ENCODE assay signal across 8 cellular contexts in genomic region chr12:56116267-56117081, GRCh38. TPM values are rescaled to one million over a fixed set of nuclear protein-coding genes. Genes with fewer than 3 reads are reported as not detected.
DNase-seq lines count a peak whose midpoint lies in the region; ATAC-seq and TF ChIP-seq lines count a peak whose summit lies in the region.

TSS of gene RPL41 (plus strand) at chr12:56116633.

- peak within 1 kb of the TSS; percentile 32 for H3K18ac ChIP-seq in trophoblast cell (ENCODE audit: low read length)

- peak within 1 kb of the TSS; percentile 59 for H3K4me2 ChIP-seq in trophoblast cell (ENCODE audit: low read length)

- ATAC-seq in HG02642 (IDR thresholded peaks at IDR 0.05; ENCODE audit: poor library complexity, unreplicated experiment) = peak; percentile 47

- H3K14ac ChIP-seq in trophoblast cell (ENCODE audit: low read length) = peak within 1 kb of the TSS; percentile 48

- TF ChIP-seq POLR2A in tibial nerve (IDR thresholded peaks at IDR 0.05) = peak; percentile 95 to 97

- H2BK120ac ChIP-seq in trophoblast cell (ENCODE audit: insufficient read depth, low read length, poor library complexity) = peak within 1 kb of the TSS; percentile 58

- H3K27me3 ChIP-seq in GM06990 (replicated peaks; ENCODE audit: control insufficient read depth, insufficient read depth, low read length) (no peaks in the 10 kb centered on the region), cardiac muscle cell (no peaks in the 10 kb centered on the region), trophoblast cell (ENCODE audit: insufficient read depth, low read length) (no peaks in the 10 kb centered on the region), tibial nerve (no peaks in the 10 kb centered on the region)

- peak within 1 kb of the TSS; percentile 78 for H2BK5ac ChIP-seq in trophoblast cell (ENCODE audit: low read depth, low read length, poor library complexity)

- no peaks in the 10 kb centered on the region for H3K9me3 ChIP-seq in cardiac muscle cell (ENCODE audit: low read depth)
- no peaks in the 10 kb centered on the region for H3K9me3 ChIP-seq in trophoblast cell (ENCODE audit: insufficient read depth, low read depth, low read length)
- no peaks in the 10 kb centered on the region for H3K9me3 ChIP-seq in tibial nerve

- peak within 1 kb of the TSS; percentile 74 for H2AFZ ChIP-seq in trophoblast cell (ENCODE audit: insufficient read depth, low read length, poor library complexity)

- DNase-seq in GM06990 (ENCODE audit: extremely low read depth, insufficient read length) = peak; percentile 93
- DNase-seq in NCI-H1436 (lab: John Stamatoyannopoulos, UW) = peak; percentile 92
- DNase-seq in SW480 (ENCODE audit: low spot score) = peak; percentile 88
- DNase-seq in activated naive CD8-positive, alpha-beta T cell treated with anti-CD3 and anti-CD28 coated beads, Interleukin-2, amount 50 U/mL, for 16 hours (ENCODE audit: low read depth, low spot score) = peak; percentile 83
- peak; percentile 95 to 97 for DNase-seq in cardiac muscle cell (ENCODE audit: low read depth in 1 of 2, low spot score in 1 of 2)
- peak; percentile 94 to 99 for DNase-seq in trophoblast cell
- DNase-seq in tibial nerve (ENCODE audit: low spot score in 2 of 2) = peak; percentile 94 to 97

- H3K79me2 ChIP-seq in trophoblast cell (ENCODE audit: control insufficient read depth, insufficient read depth, low read length, poor library complexity) = peaks cover 8% of the 10 kb centered on the region

- peaks cover 12% of the 10 kb centered on the region for H3K79me1 ChIP-seq in trophoblast cell (ENCODE audit: low read length)

- peak within 1 kb of the TSS; percentile 68 for H3K4ac ChIP-seq in trophoblast cell (ENCODE audit: low read depth, low read length)

- H3K4me3 ChIP-seq in GM06990 (replicated peaks; ENCODE audit: low read depth, low read length) = peak within 1 kb of the TSS; percentile 85
- H3K4me3 ChIP-seq in cardiac muscle cell = peak within 1 kb of the TSS; percentile 93
- H3K4me3 ChIP-seq in trophoblast cell (ENCODE audit: low read depth, low read length) = peak within 1 kb of the TSS; percentile 77
- peak within 1 kb of the TSS; percentile 66 to 91 (median 79) for H3K4me3 ChIP-seq in tibial nerve

- no CpG with 5 or more reads among the region's 34 CpGs for WGBS in trophoblast cell (ENCODE audit: extremely low coverage, insufficient coverage, insufficient read length)
- WGBS in tibial nerve, 2 donors = 1% methylated on average over 34 of the region's 34 CpGs

- TF ChIP-seq CTCF in GM06990 (IDR thresholded peaks at IDR 0.05; ENCODE audit: insufficient read depth, low read length, poor library complexity, severe bottlenecking) (no peak), cardiac muscle cell (IDR thresholded peaks at IDR 0.05; ENCODE audit: low read depth, low read length) (no peak), tibial nerve (IDR thresholded peaks at IDR 0.05) (peak in 2 of 5 experiments; percentile 50 to 55)

- peak within 1 kb of the TSS; percentile 82 for H4K12ac ChIP-seq in trophoblast cell (ENCODE audit: low read depth, low read length)

- H4K8ac ChIP-seq in trophoblast cell (ENCODE audit: low read depth, low read length) = peak within 1 kb of the TSS; percentile 90

- H3K4me1 ChIP-seq in cardiac muscle cell (ENCODE audit: low read depth) (peaks cover 16% of the 10 kb centered on the region), trophoblast cell (ENCODE audit: control insufficient read depth in 1 of 2, insufficient read depth in 2 of 2, low read length in 2 of 2) (peaks cover 6 to 12% of the 10 kb centered on the region in 2 experiments), tibial nerve (peaks cover 0 to 30% (median 9%) of the 10 kb centered on the region in 4 donors)

- H2AK5ac ChIP-seq in trophoblast cell (ENCODE audit: low read length) = peak within 1 kb of the TSS; percentile 64

- H3K27ac ChIP-seq in cardiac muscle cell (peak within 1 kb of the TSS; percentile 96), trophoblast cell (ENCODE audit: low read depth, low read length) (peak within 1 kb of the TSS; percentile 71), tibial nerve (peak within 1 kb of the TSS; percentile 87 to 97 (median 94))

- peak within 1 kb of the TSS; percentile 76 for H4K91ac ChIP-seq in trophoblast cell (ENCODE audit: low read depth, low read length)

- H3K36me3 ChIP-seq in GM06990 (ENCODE audit: control insufficient read depth, insufficient read depth, low read length) (peaks cover 10% of the 10 kb centered on the region), cardiac muscle cell (peaks cover 14% of the 10 kb centered on the region), trophoblast cell (ENCODE audit: control insufficient read depth in 1 of 2, insufficient read depth in 2 of 2, low read length in 2 of 2) (peaks cover 18 to 25% of the 10 kb centered on the region in 2 experiments), tibial nerve (peaks cover 0 to 42% (median 7%) of the 10 kb centered on the region in 3 donors)

- H3K9ac ChIP-seq in trophoblast cell (ENCODE audit: low read length) = peak within 1 kb of the TSS; percentile 90

- TF ChIP-seq EP300 in tibial nerve (IDR thresholded peaks at IDR 0.05) = peak; percentile 79 to 100

- no peak within 1 kb of the TSS for H3K23ac ChIP-seq in trophoblast cell (ENCODE audit: low read length)

- H2BK12ac ChIP-seq in trophoblast cell (ENCODE audit: low read length) = no peak within 1 kb of the TSS

RNA-seq across cellular contexts. Expression of gene RPL41, which starts in this region (rescaled TPM):
- total RNA-seq in cardiac muscle cell (1,416 and 2,307 TPM in 2 replicates), tibial nerve (1,000 to 10,000 TPM; 2,638 to 4,802 (median 2,805) TPM)
- 2,144 and 2,427 TPM in 2 replicates for polyA plus RNA-seq in cardiac muscle cell
- polyA plus RNA-seq in trophoblast cell (2013) = 9,463 and 9,643 TPM in 2 replicates

Comparison
In these comparisons a context has a peak if more than half of its experiments do, and no peak if none do; other contexts are left out.
1. Peak in every context shown above with its lines: DNase-seq, ATAC-seq, H3K4me3 ChIP-seq and H3K27ac ChIP-seq.